ENCODE assay signal across 28 cellular contexts in genomic region chr14:89473569-89473968, GRCh38.
"Had no signal": no experiment of that assay in that cellular context is flagged by ENCODE, and none has a peak within 500 bp of the region (broad histone marks: within the 10 kb centered on the region; RNA-seq: fewer than 3 reads in every experiment).

No MANE protein-coding gene starts in this region.

- H3K4me1 Mint-ChIP-seq: neural crest cell had no signal

- H3K36me3 ChIP-seq: esophagus muscularis mucosa, left ventricle myocardium inferior, lower lobe of right lung, neutrophil, pancreas, stomach, thyroid gland, vagina had no signal

- DNase-seq: effector CD8-positive, alpha-beta T cell; endodermal cell; foreskin melanocyte; glutamatergic neuron; heart right ventricle; hippocampal formation; islet precursor cell; kidney glomerular epithelial cell; left colon; left ventricle myocardium inferior; lower lobe of right lung; natural killer cell; pancreas; stimulated activated CD4-positive, alpha-beta T cell treated with anti-CD3 and anti-CD28 coated beads, Interleukin-2, amount 100 ng/mL, for 24 hours; stimulated activated CD4-positive, alpha-beta T cell treated with anti-CD3 and anti-CD28 coated beads, Interleukin-4, amount 100 ng/mL, for 24 hours; stimulated activated naive CD4-positive, alpha-beta T cell treated with Interleukin-2 at 50 U/mL for 16 hours; stomach; thyroid gland; trophoblast cell had no signal

- H3K27ac Mint-ChIP-seq: endodermal cell; natural killer cell; progenitor cell of endocrine pancreas; stimulated activated effector memory CD8-positive, alpha-beta T cell treated with anti-CD3 and anti-CD28 coated beads, Interleukin-12 subunit alpha, Interleukin-12 subunit beta, amount 100 ng/mL, for 72 hours had no signal

- H3K27ac ChIP-seq: heart right ventricle, lower lobe of right lung, neutrophil, pancreas, stomach, thyroid gland, vagina had no signal

- FAIRE-seq: colon, endothelial cell of umbilical vein, pancreas had no signal

- H3K4me1 ChIP-seq: vagina had no signal

- H3K27me3 ChIP-seq: esophagus muscularis mucosa, heart right ventricle, neutrophil, pancreas, stomach, thyroid gland, vagina had no signal

- ATAC-seq: left colon; lower lobe of right lung; natural killer cell; pancreas; sciatic nerve; stimulated activated effector memory CD8-positive, alpha-beta T cell treated with anti-CD3 and anti-CD28 coated beads, Interleukin-12 subunit alpha, Interleukin-12 subunit beta, amount 100 ng/mL, for 72 hours had no signal

- H3K36me3 Mint-ChIP-seq: natural killer cell had no signal

- H3K9me3 ChIP-seq: esophagus muscularis mucosa, heart right ventricle, left ventricle myocardium inferior, lower lobe of right lung, neutrophil, pancreas, stomach, thyroid gland, vagina had no signal

- H3K9me3 Mint-ChIP-seq: natural killer cell; neural crest cell; stimulated activated effector memory CD8-positive, alpha-beta T cell treated with anti-CD3 and anti-CD28 coated beads, Interleukin-12 subunit alpha, Interleukin-12 subunit beta, amount 100 ng/mL, for 72 hours had no signal

- H3K4me3 ChIP-seq: esophagus muscularis mucosa, heart right ventricle, left ventricle myocardium inferior, lower lobe of right lung, pancreas, stomach, thyroid gland, vagina had no signal

- H3K4me3 Mint-ChIP-seq: endodermal cell; natural killer cell; neural crest cell; stimulated activated effector memory CD8-positive, alpha-beta T cell treated with anti-CD3 and anti-CD28 coated beads, Interleukin-12 subunit alpha, Interleukin-12 subunit beta, amount 100 ng/mL, for 72 hours had no signal
